8 cellular contexts compared by ENCODE assay signal in the genomic region with DNA sequence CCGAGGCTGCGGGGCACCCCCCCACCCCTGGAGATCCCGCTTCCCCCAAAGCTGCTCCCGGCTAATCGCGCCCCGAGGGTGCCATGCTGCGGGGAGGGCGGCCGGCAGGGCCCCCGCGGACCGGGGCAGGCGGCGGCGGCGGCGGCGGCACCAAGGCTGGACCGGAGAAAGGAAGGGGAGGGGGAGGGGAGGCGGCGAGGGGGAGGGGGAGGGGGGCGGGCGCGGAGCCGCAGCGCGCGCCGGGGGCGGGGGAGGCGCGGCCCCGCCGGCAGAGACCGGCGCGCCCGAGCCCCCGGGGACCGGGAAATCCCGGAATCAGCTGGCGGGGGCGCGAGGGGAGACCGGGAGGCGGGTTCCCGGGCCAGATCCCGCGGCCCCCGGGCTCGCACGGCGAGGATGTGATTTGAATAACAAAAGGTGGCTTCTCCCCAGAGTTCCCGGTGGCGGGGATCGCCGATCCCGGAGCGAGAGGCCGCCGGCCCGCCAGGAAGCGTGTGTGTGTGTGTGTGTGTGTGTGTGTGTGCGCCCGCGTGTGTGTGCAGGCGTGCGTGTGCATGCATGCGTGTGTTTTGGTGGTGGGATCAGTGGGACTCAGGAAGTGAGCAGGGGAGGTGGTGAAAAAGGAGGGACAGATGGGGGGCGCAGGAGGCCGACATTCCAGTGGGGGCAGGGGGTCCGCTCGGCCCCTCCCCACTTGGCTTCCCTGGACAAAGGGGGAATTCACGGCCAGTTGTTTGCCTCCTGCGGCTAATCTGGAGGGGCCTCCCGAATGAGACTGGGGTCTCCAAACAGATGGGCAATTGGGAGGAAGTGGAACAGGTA.
A peak's percentile ranks its signal among the peaks of the same experiment; 100 is the strongest.
DNase-seq lines count a peak whose midpoint lies in the region; ATAC-seq, FAIRE-seq and TF ChIP-seq lines count a peak whose summit lies in the region.

No MANE protein-coding gene starts in this region.

- no peak overlapping the region for H3K27ac ChIP-seq in Karpas-422 (ENCODE audit: low read length)
- peak overlapping the region; percentile 91 for H3K27ac ChIP-seq in cingulate gyrus (ENCODE audit: low read depth, low read length)
- H3K27ac ChIP-seq in liver (ENCODE audit: low read depth in 1 of 2, low read length in 2 of 2) = peak overlapping the region; percentile 54 to 56

- no peak overlapping the region for H2AFZ ChIP-seq in Karpas-422 (ENCODE audit: low read length)

- H3K36me3 ChIP-seq in Karpas-422 (ENCODE audit: insufficient read depth, low read length) (no peaks in the 10 kb centered on the region), liver (ENCODE audit: control insufficient read depth in 4 of 4, insufficient read depth in 3 of 4, low read depth in 1 of 4, low read length in 3 of 4) (no peaks in the 10 kb centered on the region)

- WGBS in liver = under 1% methylated on average over 75 of the region's 77 CpGs

- TF ChIP-seq CTCF in D721Med (IDR thresholded peaks at IDR 0.05; ENCODE audit: insufficient read depth, missing control alignments) (no peak), liver (IDR thresholded peaks at IDR 0.05; ENCODE audit: low read depth, low read length, missing input control) (no peak)

- H3K4me3 ChIP-seq in Karpas-422 (ENCODE audit: low read length) (peak overlapping the region; percentile 58; the same call in 1 of the 2 replicates), liver (ENCODE audit: low read depth in 1 of 3, low read length in 3 of 3) (peak overlapping the region; percentile 14 to 88 (median 55))

- H3K79me2 ChIP-seq in Karpas-422 (ENCODE audit: low read length) = no peaks in the 10 kb centered on the region

- no peaks in the 10 kb centered on the region for H3K9me2 ChIP-seq in Karpas-422 (replicated peaks; ENCODE audit: insufficient read depth, low read length)

- H3K4me1 ChIP-seq in Karpas-422 (ENCODE audit: low read length) = no peaks in the 10 kb centered on the region
- H3K4me1 ChIP-seq in liver (ENCODE audit: control insufficient read depth in 4 of 4, insufficient read depth in 4 of 4, low read length in 3 of 4) = peaks cover 0 to 9% (median 4%) of the 10 kb centered on the region in 4 donors

- FAIRE-seq in D721Med (lab: Jason Lieb, UNC) = no peak

- H3K27me3 ChIP-seq in Karpas-422 (ENCODE audit: low read length) = no peaks in the 10 kb centered on the region
- H3K27me3 ChIP-seq in liver (ENCODE audit: control insufficient read depth in 4 of 4, insufficient read depth in 4 of 4, low read length in 3 of 4) = no peaks in the 10 kb centered on the region

- no peaks in the 10 kb centered on the region for H4K20me1 ChIP-seq in Karpas-422 (ENCODE audit: insufficient read depth, low read depth, low read length)

- no peak for TF ChIP-seq RAD21 in liver (IDR thresholded peaks at IDR 0.05)

- ATAC-seq in GM18502 (IDR thresholded peaks at IDR 0.05; ENCODE audit: poor library complexity, unreplicated experiment) = no peak

- H3K9ac ChIP-seq in Karpas-422 (ENCODE audit: low read length) (peak overlapping the region; percentile 43), liver (ENCODE audit: low read depth in 1 of 2, low read length in 2 of 2) (no peak overlapping the region)

- H3K9me3 ChIP-seq in Karpas-422 (ENCODE audit: low read length) (peaks cover 3% of the 10 kb centered on the region; the same call in 1 of the 2 replicates), liver (ENCODE audit: control insufficient read depth in 4 of 4, low read length in 3 of 4) (peaks cover 0 to 3% (median 0%) of the 10 kb centered on the region in 4 donors)

- peak overlapping the region; percentile 54 for H3K4me2 ChIP-seq in Karpas-422 (ENCODE audit: low read depth, low read length, poor library complexity, severe bottlenecking)

- peak; percentile 51 for DNase-seq in D721Med (ENCODE audit: insufficient read length, low spot score)
- no peak for DNase-seq in Karpas-422
- peak; percentile 13 for DNase-seq in activated CD4-positive, alpha-beta T cell treated with anti-CD3 and anti-CD28 coated beads for 1 hour
- peak; percentile 14 to 23 for DNase-seq in stimulated activated CD4-positive, alpha-beta T cell treated with anti-CD3 and anti-CD28 coated beads, Interleukin-4, amount 100 ng/mL, for 48 hours (ENCODE audit: low read depth in 2 of 2)
- no peak for DNase-seq in GDM1 (lab: John Stamatoyannopoulos, UW)

TF ChIP-seq in liver, 16 proteins besides CTCF, POLR2A, EP300 and RAD21:
- TF ChIP-seq, protein P1, sequence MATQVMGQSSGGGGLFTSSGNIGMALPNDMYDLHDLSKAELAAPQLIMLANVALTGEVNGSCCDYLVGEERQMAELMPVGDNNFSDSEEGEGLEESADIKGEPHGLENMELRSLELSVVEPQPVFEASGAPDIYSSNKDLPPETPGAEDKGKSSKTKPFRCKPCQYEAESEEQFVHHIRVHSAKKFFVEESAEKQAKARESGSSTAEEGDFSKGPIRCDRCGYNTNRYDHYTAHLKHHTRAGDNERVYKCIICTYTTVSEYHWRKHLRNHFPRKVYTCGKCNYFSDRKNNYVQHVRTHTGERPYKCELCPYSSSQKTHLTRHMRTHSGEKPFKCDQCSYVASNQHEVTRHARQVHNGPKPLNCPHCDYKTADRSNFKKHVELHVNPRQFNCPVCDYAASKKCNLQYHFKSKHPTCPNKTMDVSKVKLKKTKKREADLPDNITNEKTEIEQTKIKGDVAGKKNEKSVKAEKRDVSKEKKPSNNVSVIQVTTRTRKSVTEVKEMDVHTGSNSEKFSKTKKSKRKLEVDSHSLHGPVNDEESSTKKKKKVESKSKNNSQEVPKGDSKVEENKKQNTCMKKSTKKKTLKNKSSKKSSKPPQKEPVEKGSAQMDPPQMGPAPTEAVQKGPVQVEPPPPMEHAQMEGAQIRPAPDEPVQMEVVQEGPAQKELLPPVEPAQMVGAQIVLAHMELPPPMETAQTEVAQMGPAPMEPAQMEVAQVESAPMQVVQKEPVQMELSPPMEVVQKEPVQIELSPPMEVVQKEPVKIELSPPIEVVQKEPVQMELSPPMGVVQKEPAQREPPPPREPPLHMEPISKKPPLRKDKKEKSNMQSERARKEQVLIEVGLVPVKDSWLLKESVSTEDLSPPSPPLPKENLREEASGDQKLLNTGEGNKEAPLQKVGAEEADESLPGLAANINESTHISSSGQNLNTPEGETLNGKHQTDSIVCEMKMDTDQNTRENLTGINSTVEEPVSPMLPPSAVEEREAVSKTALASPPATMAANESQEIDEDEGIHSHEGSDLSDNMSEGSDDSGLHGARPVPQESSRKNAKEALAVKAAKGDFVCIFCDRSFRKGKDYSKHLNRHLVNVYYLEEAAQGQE (IDR thresholded peaks at IDR 0.05) = no peak
- TF ChIP-seq GABPA (IDR thresholded peaks at IDR 0.05 in 1 of 2, conservative IDR thresholded peaks at IDR 0.05 in 1 of 2) (no peak), FOXA2 (IDR thresholded peaks at IDR 0.05) (no peak), NR2F2 (IDR thresholded peaks at IDR 0.05) (no peak), TAF1 (conservative IDR thresholded peaks at IDR 0.05) (no peak), YY1 (IDR thresholded peaks at IDR 0.05) (no peak), EGR1 (IDR thresholded peaks at IDR 0.05; ENCODE audit: low read depth in 2 of 2) (no peak), FOXA1 (IDR thresholded peaks at IDR 0.05) (no peak), HNF4G (IDR thresholded peaks at IDR 0.05) (no peak), JUND (IDR thresholded peaks at IDR 0.05) (no peak), RXRA (IDR thresholded peaks at IDR 0.05) (no peak), SP1 (IDR thresholded peaks at IDR 0.05) (no peak)
- TF ChIP-seq, protein P2, sequence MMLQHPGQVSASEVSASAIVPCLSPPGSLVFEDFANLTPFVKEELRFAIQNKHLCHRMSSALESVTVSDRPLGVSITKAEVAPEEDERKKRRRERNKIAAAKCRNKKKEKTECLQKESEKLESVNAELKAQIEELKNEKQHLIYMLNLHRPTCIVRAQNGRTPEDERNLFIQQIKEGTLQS (IDR thresholded peaks at IDR 0.05) = no peak
- TF ChIP-seq, protein P3, sequence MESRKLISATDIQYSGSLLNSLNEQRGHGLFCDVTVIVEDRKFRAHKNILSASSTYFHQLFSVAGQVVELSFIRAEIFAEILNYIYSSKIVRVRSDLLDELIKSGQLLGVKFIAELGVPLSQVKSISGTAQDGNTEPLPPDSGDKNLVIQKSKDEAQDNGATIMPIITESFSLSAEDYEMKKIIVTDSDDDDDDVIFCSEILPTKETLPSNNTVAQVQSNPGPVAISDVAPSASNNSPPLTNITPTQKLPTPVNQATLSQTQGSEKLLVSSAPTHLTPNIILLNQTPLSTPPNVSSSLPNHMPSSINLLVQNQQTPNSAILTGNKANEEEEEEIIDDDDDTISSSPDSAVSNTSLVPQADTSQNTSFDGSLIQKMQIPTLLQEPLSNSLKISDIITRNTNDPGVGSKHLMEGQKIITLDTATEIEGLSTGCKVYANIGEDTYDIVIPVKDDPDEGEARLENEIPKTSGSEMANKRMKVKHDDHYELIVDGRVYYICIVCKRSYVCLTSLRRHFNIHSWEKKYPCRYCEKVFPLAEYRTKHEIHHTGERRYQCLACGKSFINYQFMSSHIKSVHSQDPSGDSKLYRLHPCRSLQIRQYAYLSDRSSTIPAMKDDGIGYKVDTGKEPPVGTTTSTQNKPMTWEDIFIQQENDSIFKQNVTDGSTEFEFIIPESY (IDR thresholded peaks at IDR 0.05) = no peak
- TF ChIP-seq, protein P4, sequence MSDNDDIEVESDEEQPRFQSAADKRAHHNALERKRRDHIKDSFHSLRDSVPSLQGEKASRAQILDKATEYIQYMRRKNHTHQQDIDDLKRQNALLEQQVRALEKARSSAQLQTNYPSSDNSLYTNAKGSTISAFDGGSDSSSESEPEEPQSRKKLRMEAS (IDR thresholded peaks at IDR 0.05) = no peak

Comparison
In these comparisons a context has a peak if more than half of its experiments do, and no peak if none do; other contexts are left out.
1. DNase-seq: peak in D721Med (single experiment), activated CD4-positive, alpha-beta T cell treated with anti-CD3 and anti-CD28 coated beads for 1 hour (single experiment) and stimulated activated CD4-positive, alpha-beta T cell treated with anti-CD3 and anti-CD28 coated beads, Interleukin-4, amount 100 ng/mL, for 48 hours (2 of 2); none in Karpas-422 (single experiment) and GDM1 (single experiment).